Comparison of ENCODE assay signal across 34 cellular contexts in genomic region chr7:39399976-39400375, GRCh38.
"Had no signal": no experiment of that assay in that cellular context is flagged by ENCODE, and none has a peak within 500 bp of the region (broad histone marks: within the 10 kb centered on the region; RNA-seq: fewer than 3 reads in every experiment).

No MANE protein-coding gene starts in this region.

- DNase-seq: activated B cell treated with CpG ODN at 0.5 μM for 24 hours; activated CD4-positive, alpha-beta memory T cell treated with anti-CD3 and anti-CD28 coated beads for 36 hours; activated CD4-positive, alpha-beta T cell treated with anti-CD3 and anti-CD28 coated beads for 36 hours; activated CD4-positive, alpha-beta T cell treated with anti-CD3 and anti-CD28 coated beads, Interleukin-2, amount 10 ng/mL, durations not matched to agents 24 days and 14 days; activated CD4-positive, CD25-positive, alpha-beta regulatory T cell treated with anti-CD3 and anti-CD28 coated beads, Interleukin-2, amount 50 U/mL, for 72 hours; activated CD8-positive, alpha-beta memory T cell treated with anti-CD3 and anti-CD28 coated beads, Interleukin-2, amount 10 ng/mL, durations not matched to agents 7 days and 5 days; activated CD8-positive, alpha-beta memory T cell treated with anti-CD3 and anti-CD28 coated beads, Interleukin-2, amount 50 U/mL, for 4 hours; activated CD8-positive, alpha-beta T cell treated with anti-CD3 and anti-CD28 coated beads, Interleukin-2, amount 10 ng/mL, durations not matched to agents 7 days and 5 days; activated effector memory CD4-positive, alpha-beta T cell treated with anti-CD3 and anti-CD28 coated beads, Interleukin-2, amount 50 U/mL, for 16 hours; activated naive CD4-positive, alpha-beta T cell treated with anti-CD3 and anti-CD28 coated beads for 36 hours; activated naive CD8-positive, alpha-beta T cell treated with anti-CD3 and anti-CD28 coated beads for 36 hours; activated naive CD8-positive, alpha-beta T cell treated with anti-CD3 and anti-CD28 coated beads, Interleukin-2, amount 50 U/mL, for 24 hours; activated T-cell treated with anti-CD3 and anti-CD28 coated beads, Interleukin-2, amount 50 U/mL, for 1 hour; activated T-cell treated with anti-CD3 and anti-CD28 coated beads, Interleukin-2, amount 50 U/mL, for 48 hours; adrenal gland; amygdala; aorta; body of pancreas; caudate nucleus; cortex of kidney; dermis blood vessel endothelial cell; effector CD4-positive, alpha-beta T cell; effector memory CD8-positive, alpha-beta T cell; erythroblast; foreskin keratinocyte; gastrocnemius medialis; glutamatergic neuron; heart left ventricle; T-helper 2 cell had no signal

- H3K9me3 Mint-ChIP-seq: activated B cell treated with CpG ODN at 0.5 μM for 24 hours; activated CD4-positive, alpha-beta memory T cell treated with anti-CD3 and anti-CD28 coated beads for 36 hours; activated CD4-positive, alpha-beta T cell treated with anti-CD3 and anti-CD28 coated beads, Interleukin-2, amount 10 ng/mL, durations not matched to agents 24 days and 14 days; activated naive CD4-positive, alpha-beta T cell treated with anti-CD3 and anti-CD28 coated beads for 36 hours; activated naive CD4-positive, alpha-beta T cell treated with anti-CD3 and anti-CD28 coated beads, Interleukin-2, amount 50 U/mL, for 24 hours; activated naive CD8-positive, alpha-beta T cell treated with anti-CD3 and anti-CD28 coated beads for 36 hours; activated naive CD8-positive, alpha-beta T cell treated with anti-CD3 and anti-CD28 coated beads, Interleukin-2, amount 50 U/mL, for 24 hours; activated T-helper 1 cell treated with anti-CD3 and anti-CD28 coated beads, Interleukin-12 subunit alpha, Interleukin-12 subunit beta, Interleukin-2, Interleukin-4 antibody, amounts not matched to agents 30 ng/mL and 10 ng/mL and 1 ng/mL, durations not matched to agents 14 hours and 24 hours and 36 hours; activated T-helper 2 cell treated with anti-CD3 and anti-CD28 coated beads, Interferon-gamma antibody, Interleukin-2, Interleukin-4, amounts not matched to agents 10 μg/mL and 5 μg/mL and 100 μg/mL, durations not matched to agents 14 hours and 24 hours and 36 hours; effector memory CD8-positive, alpha-beta T cell had no signal

- H3K36me3 ChIP-seq: adrenal gland, esophagus muscularis mucosa, gastrocnemius medialis, heart left ventricle had no signal

- ATAC-seq: activated CD4-positive, alpha-beta T cell treated with anti-CD3 and anti-CD28 coated beads for 36 hours; activated CD8-positive, alpha-beta memory T cell treated with anti-CD3 and anti-CD28 coated beads, Interleukin-2, amount 10 ng/mL, durations not matched to agents 7 days and 5 days; activated CD8-positive, alpha-beta T cell treated with anti-CD3 and anti-CD28 coated beads, Interleukin-2, amount 10 ng/mL, durations not matched to agents 7 days and 5 days; activated naive CD8-positive, alpha-beta T cell treated with anti-CD3 and anti-CD28 coated beads, Interleukin-2, amount 50 U/mL, for 24 hours; body of pancreas; effector memory CD8-positive, alpha-beta T cell; foreskin keratinocyte; gastrocnemius medialis; heart left ventricle had no signal

- H3K4me1 Mint-ChIP-seq: activated B cell treated with CpG ODN at 0.5 μM for 24 hours; activated CD4-positive, alpha-beta T cell treated with anti-CD3 and anti-CD28 coated beads for 36 hours; activated CD4-positive, alpha-beta T cell treated with anti-CD3 and anti-CD28 coated beads, Interleukin-2, amount 10 ng/mL, durations not matched to agents 24 days and 14 days; activated CD8-positive, alpha-beta memory T cell treated with anti-CD3 and anti-CD28 coated beads, Interleukin-2, amount 10 ng/mL, durations not matched to agents 7 days and 5 days; activated naive CD4-positive, alpha-beta T cell treated with anti-CD3 and anti-CD28 coated beads, Interleukin-2, amount 50 U/mL, for 24 hours; activated naive CD8-positive, alpha-beta T cell treated with anti-CD3 and anti-CD28 coated beads for 36 hours; activated naive CD8-positive, alpha-beta T cell treated with anti-CD3 and anti-CD28 coated beads, Interleukin-2, amount 50 U/mL, for 24 hours had no signal

- H3K27ac ChIP-seq: adrenal gland, body of pancreas, esophagus muscularis mucosa, foreskin keratinocyte, gastrocnemius medialis, heart left ventricle, VCaP had no signal

- H3K9me3 ChIP-seq: adrenal gland, body of pancreas, esophagus muscularis mucosa, gastrocnemius medialis, heart left ventricle had no signal

- H3K27me3 ChIP-seq: adrenal gland, body of pancreas, gastrocnemius medialis had no signal

- H3K36me3 Mint-ChIP-seq: activated CD4-positive, alpha-beta memory T cell treated with anti-CD3 and anti-CD28 coated beads for 36 hours; activated CD8-positive, alpha-beta memory T cell treated with anti-CD3 and anti-CD28 coated beads, Interleukin-2, amount 10 ng/mL, durations not matched to agents 7 days and 5 days; activated naive CD4-positive, alpha-beta T cell treated with anti-CD3 and anti-CD28 coated beads, Interleukin-2, amount 50 U/mL, for 24 hours; activated naive CD8-positive, alpha-beta T cell treated with anti-CD3 and anti-CD28 coated beads for 36 hours had no signal

- H3K4me1 ChIP-seq: adrenal gland, body of pancreas, esophagus muscularis mucosa, foreskin keratinocyte, gastrocnemius medialis, heart left ventricle had no signal

- H3K27ac Mint-ChIP-seq: activated B cell treated with CpG ODN at 0.5 μM for 24 hours; activated CD4-positive, alpha-beta memory T cell treated with anti-CD3 and anti-CD28 coated beads for 36 hours; activated CD4-positive, alpha-beta T cell treated with anti-CD3 and anti-CD28 coated beads for 36 hours; activated CD4-positive, alpha-beta T cell treated with anti-CD3 and anti-CD28 coated beads, Interleukin-2, amount 10 ng/mL, durations not matched to agents 24 days and 14 days; activated CD8-positive, alpha-beta memory T cell treated with anti-CD3 and anti-CD28 coated beads, Interleukin-2, amount 10 ng/mL, durations not matched to agents 7 days and 5 days; activated CD8-positive, alpha-beta T cell treated with anti-CD3 and anti-CD28 coated beads, Interleukin-2, amount 10 ng/mL, durations not matched to agents 7 days and 5 days; activated naive CD4-positive, alpha-beta T cell treated with anti-CD3 and anti-CD28 coated beads for 36 hours; activated naive CD4-positive, alpha-beta T cell treated with anti-CD3 and anti-CD28 coated beads, Interleukin-2, amount 50 U/mL, for 24 hours; activated naive CD8-positive, alpha-beta T cell treated with anti-CD3 and anti-CD28 coated beads for 36 hours; activated naive CD8-positive, alpha-beta T cell treated with anti-CD3 and anti-CD28 coated beads, Interleukin-2, amount 50 U/mL, for 24 hours; activated T-helper 1 cell treated with anti-CD3 and anti-CD28 coated beads, Interleukin-12 subunit alpha, Interleukin-12 subunit beta, Interleukin-2, Interleukin-4 antibody, amounts not matched to agents 30 ng/mL and 10 ng/mL and 1 ng/mL, durations not matched to agents 14 hours and 24 hours and 36 hours; activated T-helper 2 cell treated with anti-CD3 and anti-CD28 coated beads, Interferon-gamma antibody, Interleukin-2, Interleukin-4, amounts not matched to agents 10 μg/mL and 5 μg/mL and 100 μg/mL, durations not matched to agents 14 hours and 24 hours and 36 hours; effector memory CD8-positive, alpha-beta T cell had no signal

- H3K4me3 Mint-ChIP-seq: activated B cell treated with CpG ODN at 0.5 μM for 24 hours; activated CD4-positive, alpha-beta memory T cell treated with anti-CD3 and anti-CD28 coated beads for 36 hours; activated CD4-positive, alpha-beta T cell treated with anti-CD3 and anti-CD28 coated beads for 36 hours; activated CD4-positive, alpha-beta T cell treated with anti-CD3 and anti-CD28 coated beads, Interleukin-2, amount 10 ng/mL, durations not matched to agents 24 days and 14 days; activated CD8-positive, alpha-beta memory T cell treated with anti-CD3 and anti-CD28 coated beads, Interleukin-2, amount 10 ng/mL, durations not matched to agents 7 days and 5 days; activated CD8-positive, alpha-beta T cell treated with anti-CD3 and anti-CD28 coated beads, Interleukin-2, amount 10 ng/mL, durations not matched to agents 7 days and 5 days; activated naive CD4-positive, alpha-beta T cell treated with anti-CD3 and anti-CD28 coated beads for 36 hours; activated naive CD4-positive, alpha-beta T cell treated with anti-CD3 and anti-CD28 coated beads, Interleukin-2, amount 50 U/mL, for 24 hours; activated naive CD8-positive, alpha-beta T cell treated with anti-CD3 and anti-CD28 coated beads for 36 hours; activated naive CD8-positive, alpha-beta T cell treated with anti-CD3 and anti-CD28 coated beads, Interleukin-2, amount 50 U/mL, for 24 hours; activated T-helper 1 cell treated with anti-CD3 and anti-CD28 coated beads, Interleukin-12 subunit alpha, Interleukin-12 subunit beta, Interleukin-2, Interleukin-4 antibody, amounts not matched to agents 30 ng/mL and 10 ng/mL and 1 ng/mL, durations not matched to agents 14 hours and 24 hours and 36 hours; effector memory CD8-positive, alpha-beta T cell had no signal

- H3K4me3 ChIP-seq: adrenal gland, body of pancreas, esophagus muscularis mucosa, gastrocnemius medialis, heart left ventricle had no signal
